In genomic region chr3:40524571-40525285, GRCh38 we compare ENCODE assay signal across 8 cellular contexts. TPM values are rescaled to one million over a fixed set of nuclear protein-coding genes. Genes with fewer than 3 reads are reported as not detected.
A peak's percentile ranks its signal among the peaks of the same experiment; 100 is the strongest.
DNase-seq lines count a peak whose midpoint lies in the region; ATAC-seq lines count a peak whose summit lies in the region.

Gene ZNF621, plus strand, starts transcription at chr3:40524960. Its CDS starts 881 bp downstream, at chr3:40525841.

- H3K4me3 ChIP-seq in CD4-positive, CD25-positive, alpha-beta regulatory T cell (ENCODE audit: low read depth, low read length) = peak within 1 kb of the TSS; percentile 84

- peaks cover 27% of the 10 kb centered on the region for H3K36me3 Mint-ChIP-seq in CD4-positive, CD25-positive, alpha-beta regulatory T cell

- peaks cover 17% of the 10 kb centered on the region for H3K4me1 ChIP-seq in CD4-positive, CD25-positive, alpha-beta regulatory T cell (ENCODE audit: control insufficient read depth, insufficient read depth, low read length, poor library complexity, severe bottlenecking)

- peak within 1 kb of the TSS; percentile 57 to 97 (median 93) for H3K27ac Mint-ChIP-seq in CD4-positive, CD25-positive, alpha-beta regulatory T cell

- no peaks in the 10 kb centered on the region for H3K9me3 ChIP-seq in CD4-positive, CD25-positive, alpha-beta regulatory T cell (ENCODE audit: control insufficient read depth in 2 of 2, low read length in 2 of 2)

- no peaks in the 10 kb centered on the region for H3K27me3 Mint-ChIP-seq in CD4-positive, CD25-positive, alpha-beta regulatory T cell

- peak; percentile 72 to 89 (median 75) for DNase-seq in CD4-positive, CD25-positive, alpha-beta regulatory T cell
- peak; percentile 20 for DNase-seq in NCI-H82 treated with DMSO at 0.1 percent for 48 hours (lab: John Stamatoyannopoulos, UW; ENCODE audit: unreplicated experiment)
- peak; percentile 54 to 78 for DNase-seq in activated CD8-positive, alpha-beta memory T cell treated with anti-CD3 and anti-CD28 coated beads for 1 hour (ENCODE audit: extremely low read depth in 1 of 2, low read depth in 1 of 2)
- peak; percentile 63 for DNase-seq in effector CD4-positive, alpha-beta T cell
- peak; percentile 89 for DNase-seq in medulla oblongata (ENCODE audit: extremely low spot score)
- DNase-seq in stimulated activated CD8-positive, alpha-beta memory T cell treated with anti-CD3 and anti-CD28 coated beads, Interleukin-12 subunit alpha, Interleukin-12 subunit beta, amount 100 ng/mL, for 1 hour (ENCODE audit: low read depth) = peak; percentile 68

- peak within 1 kb of the TSS; percentile 77 for H3K27ac ChIP-seq in CD4-positive, CD25-positive, alpha-beta regulatory T cell (ENCODE audit: insufficient read depth, low read length, poor library complexity, severe bottlenecking)

- peak; percentile 97 to 98 for ATAC-seq in CD4-positive, CD25-positive, alpha-beta regulatory T cell (ENCODE audit: low read depth in 2 of 2)
- ATAC-seq in GM19324 (IDR thresholded peaks at IDR 0.05; ENCODE audit: low FRiP score, unreplicated experiment) (peak; percentile 98), HG03460 (IDR thresholded peaks at IDR 0.05; ENCODE audit: unreplicated experiment) (peak; percentile 96)

- peaks cover 0 to 4% (median 0%) of the 10 kb centered on the region in 7 donors for H3K9me3 Mint-ChIP-seq in CD4-positive, CD25-positive, alpha-beta regulatory T cell

- H3K36me3 ChIP-seq in CD4-positive, CD25-positive, alpha-beta regulatory T cell (ENCODE audit: control insufficient read depth, insufficient read depth, low read length) = peaks cover 17% of the 10 kb centered on the region

- H3K27me3 ChIP-seq in CD4-positive, CD25-positive, alpha-beta regulatory T cell (ENCODE audit: control insufficient read depth, insufficient read depth, low read length) = no peaks in the 10 kb centered on the region

- peak within 1 kb of the TSS; percentile 95 to 97 (median 96) for H3K4me3 Mint-ChIP-seq in CD4-positive, CD25-positive, alpha-beta regulatory T cell

- H3K4me1 Mint-ChIP-seq in CD4-positive, CD25-positive, alpha-beta regulatory T cell = peaks cover 23 to 51% (median 33%) of the 10 kb centered on the region in 4 donors

RNA-seq across cellular contexts. Expression of gene ZNF621, which starts in this region (rescaled TPM):
- total RNA-seq in CD4-positive, CD25-positive, alpha-beta regulatory T cell = 19.2 TPM
- polyA plus RNA-seq in CD4-positive, CD25-positive, alpha-beta regulatory T cell = 1 to 10 TPM; 2.0 to 3.9 (median 3.6) TPM

Comparison
In these comparisons a context has a peak if more than half of its experiments do, and no peak if none do; other contexts are left out.
1. Peak in every context shown above with its lines: DNase-seq, ATAC-seq, H3K4me3 ChIP-seq and H3K27ac ChIP-seq.
2. DNase-seq: peak in every context shown above with its lines; median percentile 89 in medulla oblongata; 75 in CD4-positive, CD25-positive, alpha-beta regulatory T cell; 68 in stimulated activated CD8-positive, alpha-beta memory T cell treated with anti-CD3 and anti-CD28 coated beads, Interleukin-12 subunit alpha, Interleukin-12 subunit beta, amount 100 ng/mL, for 1 hour; 66 in activated CD8-positive, alpha-beta memory T cell treated with anti-CD3 and anti-CD28 coated beads for 1 hour; 63 in effector CD4-positive, alpha-beta T cell; 20 in NCI-H82 treated with DMSO at 0.1 percent for 48 hours.